8 cellular contexts compared by ENCODE assay signal in the genomic region with DNA sequence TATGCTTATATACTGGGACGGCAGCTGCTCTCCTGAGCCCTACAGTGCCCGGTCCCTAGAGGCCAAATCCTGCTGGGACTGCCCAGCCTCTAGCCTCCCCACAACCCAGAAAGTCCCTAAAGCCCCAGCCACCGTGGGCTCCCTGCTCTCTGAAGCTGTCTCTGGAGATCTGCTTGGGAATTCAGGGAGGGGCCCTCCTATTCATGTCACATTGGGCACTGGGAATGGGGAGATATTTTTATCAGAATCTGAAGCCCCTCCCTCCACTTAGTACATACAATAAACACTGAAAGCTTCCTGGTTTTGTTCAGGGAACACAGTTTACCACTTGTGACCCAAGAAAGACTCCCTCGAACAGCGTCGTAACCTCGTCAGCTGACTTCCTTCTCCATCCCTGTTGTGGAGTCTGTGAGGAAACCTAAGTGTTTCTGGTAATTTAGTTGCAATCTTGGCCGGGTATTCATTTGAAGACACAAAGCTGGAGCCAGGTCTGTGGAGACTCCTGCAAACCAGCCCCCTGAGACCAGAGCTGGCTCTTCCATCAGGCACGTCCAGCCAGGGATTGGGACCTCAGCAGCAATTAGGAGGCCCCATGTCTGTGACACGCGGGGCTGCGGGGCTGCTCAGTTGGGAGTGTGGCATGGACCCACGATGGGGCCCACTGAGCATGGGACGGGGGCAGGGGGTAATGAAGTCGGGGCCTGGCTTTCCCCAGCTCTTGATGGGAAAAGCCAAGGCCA. TPM values are rescaled to one million over a fixed set of nuclear protein-coding genes. Genes with fewer than 3 reads are reported as not detected.
DNase-seq lines count a peak whose midpoint lies in the region; ATAC-seq and TF ChIP-seq lines count a peak whose summit lies in the region.

No MANE protein-coding gene starts in this region.

- no peak for TF ChIP-seq CTCF in Calu3 (IDR thresholded peaks at IDR 0.05; ENCODE audit: unreplicated experiment)
- no peak for TF ChIP-seq CTCF in VCaP (conservative IDR thresholded peaks at IDR 0.05)
- TF ChIP-seq CTCF in progenitor cell of endocrine pancreas (IDR thresholded peaks at IDR 0.05; ENCODE audit: unreplicated experiment), result no peak

- ATAC-seq in GM18861 (IDR thresholded peaks at IDR 0.05; ENCODE audit: unreplicated experiment) (no peak), HG03457 (IDR thresholded peaks at IDR 0.05; ENCODE audit: unreplicated experiment) (no peak)

- H3K27me3 Mint-ChIP-seq in Calu3 (ENCODE audit: unreplicated experiment) (no peaks in the 10 kb centered on the region), progenitor cell of endocrine pancreas (no peaks in the 10 kb centered on the region)

- H3K4me1 Mint-ChIP-seq in Calu3 (ENCODE audit: low read depth, unreplicated experiment) (no peaks in the 10 kb centered on the region), progenitor cell of endocrine pancreas (ENCODE audit: low read depth) (peaks cover 20% of the 10 kb centered on the region)

- H3K36me3 Mint-ChIP-seq in Calu3 (ENCODE audit: insufficient read depth, unreplicated experiment) (peaks cover 34% of the 10 kb centered on the region), progenitor cell of endocrine pancreas (ENCODE audit: insufficient read depth) (peaks cover 12% of the 10 kb centered on the region)

- H3K9me3 Mint-ChIP-seq in Calu3 (ENCODE audit: low read depth, unreplicated experiment) (no peaks in the 10 kb centered on the region), progenitor cell of endocrine pancreas (ENCODE audit: low read depth) (no peaks in the 10 kb centered on the region)

- H3K4me3 Mint-ChIP-seq in Calu3 (ENCODE audit: low read depth, unreplicated experiment) (no peak overlapping the region), progenitor cell of endocrine pancreas (ENCODE audit: low read depth) (no peak overlapping the region)

- CTCF ChIA-PET in Calu3 (lab: Charles Lee), result interaction anchor here (0.6 kb wide), 1 partner anchor 20 kb away, joined by 4 read pairs; no protein-coding TSS in a partner anchor

- H3K27ac Mint-ChIP-seq in Calu3 (ENCODE audit: unreplicated experiment), result peak overlapping the region; percentile 47
- H3K27ac Mint-ChIP-seq in progenitor cell of endocrine pancreas, result peak overlapping the region; percentile 65

- intact Hi-C loops in Calu3 (cut with micrococcal nuclease; ENCODE audit: unreplicated experiment), result no loop called here

- BruUV-seq in Calu3 (replicated peaks; lab: Mats Ljungman, UMichigan), result no TSS peak

- peak overlapping the region; percentile 48 for H3K27ac ChIP-seq in VCaP

- no peak for DNase-seq in Calu3
- peak; percentile 86 for DNase-seq in glomerular endothelial cell (ENCODE audit: extremely low read depth, low read depth, low spot score)
- no peak for DNase-seq in progenitor cell of endocrine pancreas (ENCODE audit: low spot score, unreplicated experiment)
- no peak for DNase-seq in activated CD4-positive, CD25-positive, alpha-beta regulatory T cell (lab: John Stamatoyannopoulos, UW)
- no peak for DNase-seq in NCI-H748 treated with DMSO at 0.1 percent for 48 hours (lab: John Stamatoyannopoulos, UW)

RNA-seq across cellular contexts. Expression of a gene that starts 38.5 kb away (rescaled TPM):
- 39.5 and 42.6 TPM in 2 replicates for total RNA-seq in Calu3 (2022)
- 67.1 and 84.0 TPM in 2 replicates for total RNA-seq in glomerular endothelial cell
- 66.1 and 67.1 TPM in 2 replicates for total RNA-seq in progenitor cell of endocrine pancreas

RNA-seq across cellular contexts. Expression of a gene that starts 57.1 kb away (rescaled TPM):
- total RNA-seq in Calu3 (2022), result 39.5 and 51.6 TPM in 2 replicates
- total RNA-seq in glomerular endothelial cell, result 79.9 and 114 TPM in 2 replicates
- 5.4 and 5.8 TPM in 2 replicates for total RNA-seq in progenitor cell of endocrine pancreas
